ENCODE assay signal across 2 cellular contexts in genomic region chr1:11397151-11397902, GRCh38.
TF ChIP-seq lines count a peak whose summit lies in the region.

No MANE protein-coding gene starts in this region.

TF ChIP-seq in SK-N-SH, 30 proteins besides CTCF, POLR2A, EP300 and RAD21 (continued from another document):
- TF ChIP-seq REST (IDR thresholded peaks at IDR 0.05; ENCODE audit: low read depth, low read length) (no peak), RCOR1 (IDR thresholded peaks at IDR 0.05; ENCODE audit: low read length) (no peak), USF2 (IDR thresholded peaks at IDR 0.05; ENCODE audit: borderline replicate concordance, low read depth, low read length) (no peak), SIN3A (IDR thresholded peaks at IDR 0.05; ENCODE audit: borderline replicate concordance, low read depth, low read length) (no peak), NFIC (IDR thresholded peaks at IDR 0.05; ENCODE audit: borderline replicate concordance) (no peak), RXRA (IDR thresholded peaks at IDR 0.05; ENCODE audit: borderline replicate concordance, low read depth) (no peak), FOXM1 (IDR thresholded peaks at IDR 0.05; ENCODE audit: low read depth) (no peak), GATA2 (CRISPR knock-in tag; IDR thresholded peaks at IDR 0.05) (no peak)
TF ChIP-seq in SK-N-SH: peak in this region for 0.

TF ChIP-seq in SK-N-SH treated with all-trans-retinoic acid at 6 μM for 48 hours, 23 proteins besides CTCF, POLR2A, EP300 and RAD21 (continued from another document):
- TF ChIP-seq CREB5 (CRISPR knock-in tag; IDR thresholded peaks at IDR 0.05; ENCODE audit: low read depth): no peak
- no peak for TF ChIP-seq GLIS3 (CRISPR knock-in tag; IDR thresholded peaks at IDR 0.05)
TF ChIP-seq in SK-N-SH treated with all-trans-retinoic acid at 6 μM for 48 hours: peak in this region for 0.
